ENCODE assay signal across 18 cellular contexts in the genomic region with DNA sequence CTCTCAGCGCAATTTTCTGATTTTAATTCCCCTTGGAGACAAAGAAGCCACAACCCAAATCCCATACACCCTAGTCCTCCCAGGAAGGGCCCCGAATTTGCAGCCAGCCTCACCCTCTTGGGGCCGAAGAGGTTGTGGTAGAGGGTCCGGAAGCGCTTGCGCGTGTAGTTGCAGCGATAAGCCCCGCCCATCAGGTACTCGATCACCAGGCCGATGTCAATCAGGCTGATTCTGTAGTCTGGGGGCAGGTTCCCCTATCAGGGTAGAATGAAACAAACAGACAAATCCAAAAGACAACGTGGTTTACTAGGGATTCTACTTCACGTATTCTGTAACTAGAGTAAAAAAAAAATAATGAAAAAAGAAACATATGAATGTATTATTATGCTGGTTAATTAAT.
"Had no signal": no experiment of that assay in that cellular context is flagged by ENCODE, and none has a peak within 500 bp of the region (broad histone marks: within the 10 kb centered on the region; RNA-seq: fewer than 3 reads in every experiment).

No MANE protein-coding gene starts in this region.

- DNase-seq: activated CD4-positive, alpha-beta T cell treated with anti-CD3 and anti-CD28 coated beads, Interleukin-2, amount 10 ng/mL, durations not matched to agents 24 days and 14 days; activated CD4-positive, CD25-positive, alpha-beta regulatory T cell; activated naive CD4-positive, alpha-beta T cell; activated T-cell treated with anti-CD3 and anti-CD28 coated beads, Interleukin-2, amount 50 U/mL, for 24 hours; cerebellar nuclear complex; cortex of kidney; endodermal cell; heart right ventricle; kidney; mesenchymal stem cell; ovary; stimulated activated CD4-positive, alpha-beta T cell treated with anti-CD3 and anti-CD28 coated beads, Interleukin-4, amount 100 ng/mL, for 1 hour; stimulated activated naive CD4-positive, alpha-beta T cell treated with Interleukin-2 at 50 U/mL for 16 hours; substantia nigra; T-helper 9 cell; tibial artery had no signal

- ATAC-seq: activated T-helper 17 cell treated with anti-CD3 and anti-CD28 coated beads, Interleukin-2, amount 50 U/mL, for 72 hours; heart right ventricle had no signal

- H3K27ac Mint-ChIP-seq: activated CD4-positive, alpha-beta T cell treated with anti-CD3 and anti-CD28 coated beads, Interleukin-2, amount 10 ng/mL, durations not matched to agents 24 days and 14 days; activated T-cell treated with anti-CD3 and anti-CD28 coated beads, Interleukin-2, amount 50 U/mL, for 24 hours; activated T-helper 17 cell treated with anti-CD3 and anti-CD28 coated beads, Interleukin-2, amount 50 U/mL, for 72 hours; endodermal cell; nephron had no signal

- H3K9me3 Mint-ChIP-seq: activated CD4-positive, alpha-beta T cell treated with anti-CD3 and anti-CD28 coated beads, Interleukin-2, amount 10 ng/mL, durations not matched to agents 24 days and 14 days; activated T-cell treated with anti-CD3 and anti-CD28 coated beads, Interleukin-2, amount 50 U/mL, for 24 hours; activated T-helper 17 cell treated with anti-CD3 and anti-CD28 coated beads, Interleukin-2, amount 50 U/mL, for 72 hours; nephron had no signal

- H3K4me3 Mint-ChIP-seq: activated CD4-positive, alpha-beta T cell treated with anti-CD3 and anti-CD28 coated beads, Interleukin-2, amount 10 ng/mL, durations not matched to agents 24 days and 14 days; activated T-cell treated with anti-CD3 and anti-CD28 coated beads, Interleukin-2, amount 50 U/mL, for 24 hours; activated T-helper 17 cell treated with anti-CD3 and anti-CD28 coated beads, Interleukin-2, amount 50 U/mL, for 72 hours; endodermal cell; nephron had no signal

- H3K4me1 Mint-ChIP-seq: activated CD4-positive, alpha-beta T cell treated with anti-CD3 and anti-CD28 coated beads, Interleukin-2, amount 10 ng/mL, durations not matched to agents 24 days and 14 days; activated T-helper 17 cell treated with anti-CD3 and anti-CD28 coated beads, Interleukin-2, amount 50 U/mL, for 72 hours; endodermal cell; nephron had no signal
